Comparison of ENCODE assay signal across 29 cellular contexts in genomic region chr10:116875897-116876296, GRCh38. TPM values are rescaled to one million over a fixed set of nuclear protein-coding genes. Genes with fewer than 3 reads are reported as not detected.
DNase-seq lines count a peak whose midpoint lies in the region; ATAC-seq and TF ChIP-seq lines count a peak whose summit lies in the region.
"Had no signal": no experiment of that assay in that cellular context is flagged by ENCODE, and none has a peak within 500 bp of the region (broad histone marks: within the 10 kb centered on the region; RNA-seq: fewer than 3 reads in every experiment).

No MANE protein-coding gene starts in this region.

- H3K4me1 ChIP-seq in esophagus muscularis mucosa: no peaks in the 10 kb centered on the region
- no peaks in the 10 kb centered on the region for H3K4me1 ChIP-seq in A673 (ENCODE audit: insufficient read depth, low read length, poor library complexity, severe bottlenecking)
- H3K4me1 ChIP-seq: BE2C; BLaER1; BLaER1 treated with 17β-estradiol and CSF1 and Interleukin-3, amounts not matched to agents 10 nM and 100 nM; Caco-2 had no signal

- H3K9me3 ChIP-seq in esophagus muscularis mucosa: no peaks in the 10 kb centered on the region
- H3K9me3 ChIP-seq in A673 (ENCODE audit: low read depth, low read length, poor library complexity, severe bottlenecking): no peaks in the 10 kb centered on the region
- H3K9me3 ChIP-seq: A549, BE2C, BLaER1, Caco-2 had no signal

- 100% methylated on average over 2 of the region's 2 CpGs for WGBS in esophagus muscularis mucosa

- intact Hi-C loops in esophagus muscularis mucosa (cut with DNase I) (no loop called here), A673 (cut with micrococcal nuclease; ENCODE audit: unreplicated experiment) (no loop called here)

- peak; percentile 54 for ATAC-seq in left lobe of liver
- ATAC-seq: A549; CD8-positive, alpha-beta T cell had no signal

- BruUV-seq in A673 (replicated peaks; lab: Mats Ljungman, UMichigan): no TSS peak

- H3K27me3 ChIP-seq in esophagus muscularis mucosa: no peaks in the 10 kb centered on the region
- H3K27me3 ChIP-seq in A673 (replicated peaks; ENCODE audit: insufficient read depth, low read depth, low read length, poor library complexity): no peaks in the 10 kb centered on the region
- H3K27me3 ChIP-seq: BE2C; BLaER1; BLaER1 treated with 17β-estradiol and CSF1 and Interleukin-3, amounts not matched to agents 10 nM and 100 nM had no signal

- POLR2A ChIA-PET in A673 (lab: Charles Lee; ENCODE audit: low non-redundant PET): no interaction called here

- peak; percentile 37 for DNase-seq in esophagus muscularis mucosa (ENCODE audit: extremely low spot score)
- DNase-seq in left lobe of liver (ENCODE audit: low spot score): no peak
- no peak for DNase-seq in A673 (ENCODE audit: low spot score)
- no peak for DNase-seq in central memory CD4-positive, alpha-beta T cell
- DNase-seq: 8988T; ACHN; AML-193; BE2C; C1 segment of cervical spinal cord; Caco-2; Calu3; CD4-positive, alpha-beta memory T cell; CD4-positive, alpha-beta T cell; CD4-positive, CD25-positive, alpha-beta regulatory T cell; CD8-positive, alpha-beta memory T cell; CD8-positive, alpha-beta T cell; COR-L47; DMS 273 treated with DMSO at 0.1 percent for 48 hours; DMS153; DMS53; DMS79; DMS79 treated with DMSO at 0.1 percent for 48 hours; DND-41; EL had no signal

- TF ChIP-seq CTCF in esophagus muscularis mucosa (IDR thresholded peaks at IDR 0.05) (no peak), A673 (conservative IDR thresholded peaks at IDR 0.05; ENCODE audit: low read depth, low read length) (no peak)

- TF ChIP-seq POLR2A in esophagus muscularis mucosa (IDR thresholded peaks at IDR 0.05; ENCODE audit: low read depth): no peak

- TF ChIP-seq EP300 in esophagus muscularis mucosa (IDR thresholded peaks at IDR 0.05): no peak

- H3K36me3 ChIP-seq in esophagus muscularis mucosa (no peaks in the 10 kb centered on the region), A673 (ENCODE audit: insufficient read depth, low read length, poor library complexity, severe bottlenecking) (no peaks in the 10 kb centered on the region)
- H3K36me3 ChIP-seq: BE2C; BLaER1; BLaER1 treated with 17β-estradiol and CSF1 and Interleukin-3, amounts not matched to agents 10 nM and 100 nM had no signal

- CTCF ChIA-PET in A673 (lab: Charles Lee): no interaction called here

- H3K27ac ChIP-seq in esophagus muscularis mucosa (replicated peaks in 1 of 4): no peak overlapping the region
- no peak overlapping the region for H3K27ac ChIP-seq in A673 (ENCODE audit: low read depth, low read length, poor library complexity, severe bottlenecking)
- H3K27ac ChIP-seq: 22Rv1; A549; BLaER1; BLaER1 treated with 17β-estradiol and CSF1 and Interleukin-3, amounts not matched to agents 10 nM and 100 nM; C4-2B had no signal

- H3K4me3 ChIP-seq in esophagus muscularis mucosa (no peak overlapping the region), A673 (ENCODE audit: low read depth, low read length, poor library complexity, severe bottlenecking) (no peak overlapping the region)
- H3K4me3 ChIP-seq: A549; BLaER1; BLaER1 treated with 17β-estradiol and CSF1 and Interleukin-3, amounts not matched to agents 10 nM and 100 nM had no signal

RNA-seq across cellular contexts. Expression of gene ENO4, which starts 26.6 kb away (rescaled TPM):
- total RNA-seq in esophagus muscularis mucosa (1 to 10 TPM in 1 of 4 donors, under 1 TPM in 2, not detected in 1; 0.17 to 1.1 (median 0.29) TPM), left lobe of liver (not detected), A673 (2021) (0.28 TPM in 2 replicates)
- total RNA-seq: Caco-2; CD4-positive, alpha-beta memory T cell; CD4-positive, alpha-beta T cell; CD4-positive, CD25-positive, alpha-beta regulatory T cell; CD8-positive, alpha-beta memory T cell; CD8-positive, alpha-beta T cell had no signal
